In the genomic region with DNA sequence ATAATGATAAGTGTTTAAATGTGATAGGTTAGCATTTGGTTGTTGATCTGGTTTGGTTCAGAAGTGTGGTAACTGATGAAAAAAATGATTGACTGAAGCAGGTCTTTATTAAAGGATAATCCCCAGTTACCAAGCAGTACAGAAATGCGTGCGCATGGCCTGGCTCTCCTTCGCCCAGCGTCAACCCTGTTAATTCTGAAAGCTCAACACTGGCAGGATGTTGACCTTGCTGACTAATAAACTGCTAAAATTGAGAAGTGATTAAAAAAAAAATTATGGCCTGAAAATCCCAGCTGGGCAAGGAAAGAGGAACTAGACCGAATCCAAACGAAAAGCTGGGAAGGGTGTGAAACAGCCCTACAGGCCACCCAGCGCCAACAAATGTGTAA, we compare ENCODE assay signal across 8 cellular contexts. TPM values are rescaled to one million over a fixed set of nuclear protein-coding genes. Genes with fewer than 3 reads are reported as not detected.
DNase-seq lines count a peak whose midpoint lies in the region; ATAC-seq and TF ChIP-seq lines count a peak whose summit lies in the region.

No MANE protein-coding gene starts in this region.

- peak overlapping the region; percentile 86 for H3K27ac ChIP-seq in WERI-Rb-1
- H3K27ac ChIP-seq in heart right ventricle, result peak overlapping the region in 8 of 10 donors; percentile 31 to 88 (median 64)
- H3K27ac ChIP-seq in skin epidermis, result peak overlapping the region in 20 of 21 experiments; percentile 63 to 92 (median 84)

- DNase-seq in T-helper 1 cell (no peak), WERI-Rb-1 (no peak), heart right ventricle (no peak), amygdala (lab: John Stamatoyannopoulos, UW) (no peak), DMS114 treated with DMSO at 0.1 percent for 48 hours (lab: John Stamatoyannopoulos, UW; ENCODE audit: unreplicated experiment) (no peak)

- H3K27me3 ChIP-seq in WERI-Rb-1 (ENCODE audit: insufficient read depth, low read depth, severe bottlenecking) (no peaks in the 10 kb centered on the region), heart right ventricle (peaks cover 0 to 32% (median 12%) of the 10 kb centered on the region in 7 donors)

- ATAC-seq in HG02885 (IDR thresholded peaks at IDR 0.05; ENCODE audit: poor library complexity, unreplicated experiment) (peak; percentile 34), heart right ventricle (peak in 5 of 8 donors; percentile 22 to 69 (median 29))

- no peak overlapping the region for H3K27ac Mint-ChIP-seq in T-helper 1 cell treated with Interleukin-12 subunit alpha and Interleukin-12 subunit beta and Interleukin-4 antibody, amounts not matched to agents 30 μg/mL and 1 μg/mL, for 36 hours

- peaks cover 2% of the 10 kb centered on the region for H3K4me1 Mint-ChIP-seq in T-helper 1 cell treated with Interleukin-12 subunit alpha and Interleukin-12 subunit beta and Interleukin-4 antibody, amounts not matched to agents 30 μg/mL and 1 μg/mL, for 36 hours (ENCODE audit: low read depth)

- H3K9me3 ChIP-seq in WERI-Rb-1 (ENCODE audit: severe bottlenecking) (no peaks in the 10 kb centered on the region), heart right ventricle (no peaks in the 10 kb centered on the region)

- intact Hi-C loops in heart right ventricle (cut with DNase I), result no loop called here

- peak overlapping the region; percentile 42 for H3K4me3 Mint-ChIP-seq in T-helper 1 cell treated with Interleukin-12 subunit alpha and Interleukin-12 subunit beta and Interleukin-4 antibody, amounts not matched to agents 30 μg/mL and 1 μg/mL, for 36 hours

- peaks cover 2% of the 10 kb centered on the region; the same call in 1 of the 2 replicates for H3K36me3 ChIP-seq in WERI-Rb-1
- no peaks in the 10 kb centered on the region for H3K36me3 ChIP-seq in heart right ventricle

- H3K9me3 Mint-ChIP-seq in T-helper 1 cell treated with Interleukin-12 subunit alpha and Interleukin-12 subunit beta and Interleukin-4 antibody, amounts not matched to agents 30 μg/mL and 1 μg/mL, for 36 hours, result no peaks in the 10 kb centered on the region

- WGBS in heart right ventricle, 2 donors, result 51 to 52% methylated on average over 7 of the region's 7 CpGs

- TF ChIP-seq CTCF in WERI-Rb-1 (IDR thresholded peaks at IDR 0.05; ENCODE audit: low read depth, low read length) (no peak), heart right ventricle (IDR thresholded peaks at IDR 0.05) (no peak)

- H3K36me3 Mint-ChIP-seq in T-helper 1 cell treated with Interleukin-12 subunit alpha and Interleukin-12 subunit beta and Interleukin-4 antibody, amounts not matched to agents 30 μg/mL and 1 μg/mL, for 36 hours (ENCODE audit: low read depth), result no peaks in the 10 kb centered on the region

- H3K4me1 ChIP-seq in heart right ventricle, result peaks cover 0 to 32% (median 4%) of the 10 kb centered on the region in 9 donors

- H3K4me3 ChIP-seq in WERI-Rb-1 (ENCODE audit: low read depth, low read length) (peak overlapping the region; percentile 86), heart right ventricle (peak overlapping the region; percentile 27 to 83 (median 77)), skin epidermis (peak overlapping the region; percentile 47 to 92 (median 85))

- H3K27me3 Mint-ChIP-seq in T-helper 1 cell treated with Interleukin-12 subunit alpha and Interleukin-12 subunit beta and Interleukin-4 antibody, amounts not matched to agents 30 μg/mL and 1 μg/mL, for 36 hours (ENCODE audit: low read depth), result peaks cover 36% of the 10 kb centered on the region

RNA-seq across cellular contexts. Expression of a gene that starts 0.8 kb away (rescaled TPM):
- total RNA-seq in heart right ventricle, result 10 to 100 TPM in 1 of 10 donors, 1 to 10 TPM in 9; 1.6 to 13.1 (median 3.1) TPM
- polyA plus RNA-seq in heart right ventricle, result 1 to 10 TPM in 1 of 2 donors, under 1 TPM in 1; 0.86 to 3.0 TPM
